8 cellular contexts compared by ENCODE assay signal in the genomic region with DNA sequence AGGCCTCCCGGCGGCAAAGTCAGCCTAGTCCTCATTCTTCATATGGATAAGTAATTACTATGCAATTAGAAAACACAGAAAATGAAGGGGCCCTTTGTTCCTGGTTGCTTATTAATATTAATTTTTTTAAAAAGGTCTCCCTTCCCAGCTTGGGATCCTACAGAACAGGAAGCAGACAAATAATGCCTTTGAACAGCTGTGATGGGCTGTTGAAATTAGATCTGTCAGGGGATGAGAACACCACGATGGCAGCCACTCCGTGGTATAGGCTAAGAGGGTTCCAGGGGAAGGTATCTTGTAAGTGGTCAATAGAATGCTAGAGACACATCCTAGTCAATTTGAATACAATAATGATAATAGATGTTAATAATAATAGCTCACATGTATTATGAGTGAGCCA.
DNase-seq lines count a peak whose midpoint lies in the region; ATAC-seq and TF ChIP-seq lines count a peak whose summit lies in the region.

No MANE protein-coding gene starts in this region.

- H3F3A ChIP-seq in PC-3 (ENCODE audit: low read length, unreplicated experiment): no peaks in the 10 kb centered on the region

- no peaks in the 10 kb centered on the region for H3K9me2 ChIP-seq in PC-3 (replicated peaks; ENCODE audit: low read length)
- no peaks in the 10 kb centered on the region for H3K9me2 ChIP-seq in hepatocyte (replicated peaks; ENCODE audit: insufficient read depth)

- DNase-seq in NCI-H82 (lab: John Stamatoyannopoulos, UW) (peak; percentile 75), NCI-H82 treated with DMSO at 0.1 percent for 48 hours (lab: John Stamatoyannopoulos, UW; ENCODE audit: unreplicated experiment) (no peak), PC-3 (no peak), hepatocyte (ENCODE audit: low spot score) (no peak), thyroid gland (no peak), Peyer's patch (no peak), posterior vena cava (ENCODE audit: low spot score) (no peak)

- no TSS peak for BruUV-seq in PC-3 (replicated peaks; lab: Mats Ljungman, UMichigan)

- POLR2A ChIA-PET in PC-3 (lab: Charles Lee; ENCODE audit: unreplicated experiment): interaction anchor here (0.6 kb wide), 1 partner anchor 44 kb away, joined by 4 read pairs; no protein-coding TSS in a partner anchor

- no peak for ATAC-seq in PC-3
- ATAC-seq in GM21360 (IDR thresholded peaks at IDR 0.05; ENCODE audit: unreplicated experiment): no peak

- no peaks in the 10 kb centered on the region for H3K27me3 ChIP-seq in PC-3 (ENCODE audit: low read length)
- H3K27me3 ChIP-seq in hepatocyte: no peaks in the 10 kb centered on the region
- H3K27me3 ChIP-seq in thyroid gland: no peaks in the 10 kb centered on the region
- H3K27me3 ChIP-seq in Peyer's patch: no peaks in the 10 kb centered on the region

- H3K79me2 ChIP-seq in PC-3 (ENCODE audit: low read length) (no peaks in the 10 kb centered on the region), hepatocyte (no peaks in the 10 kb centered on the region)

- H4K20me1 ChIP-seq in PC-3 (ENCODE audit: low read length) (no peaks in the 10 kb centered on the region), hepatocyte (ENCODE audit: insufficient read depth, poor library complexity, severe bottlenecking) (no peaks in the 10 kb centered on the region)

- peak overlapping the region; percentile 79 for H3K27ac ChIP-seq in PC-3 (ENCODE audit: low read length)
- H3K27ac ChIP-seq in hepatocyte: peak overlapping the region; percentile 55
- H3K27ac ChIP-seq in thyroid gland: peak overlapping the region in 2 of 3 donors; percentile 41 to 69
- H3K27ac ChIP-seq in Peyer's patch: peak overlapping the region in 2 of 4 donors; percentile 65 to 84

- peak overlapping the region; percentile 38 for H3K9ac ChIP-seq in PC-3 (ENCODE audit: low read length)

- H3K4me2 ChIP-seq in PC-3 (ENCODE audit: low read length) (peak overlapping the region; percentile 79), hepatocyte (peak overlapping the region; percentile 69)

- peaks cover 20% of the 10 kb centered on the region for H3K4me1 ChIP-seq in PC-3 (ENCODE audit: insufficient read depth, low read length)
- peaks cover 24% of the 10 kb centered on the region for H3K4me1 ChIP-seq in hepatocyte (ENCODE audit: insufficient read depth)
- H3K4me1 ChIP-seq in thyroid gland: peaks cover 5 to 26% of the 10 kb centered on the region in 2 donors
- H3K4me1 ChIP-seq in Peyer's patch: no peaks in the 10 kb centered on the region

- TF ChIP-seq CTCF in PC-3 (conservative IDR thresholded peaks at IDR 0.05; ENCODE audit: low read depth, low read length): no peak
- TF ChIP-seq CTCF in hepatocyte (IDR thresholded peaks at IDR 0.05; ENCODE audit: poor library complexity): no peak
- TF ChIP-seq CTCF in thyroid gland (IDR thresholded peaks at IDR 0.05): no peak
- TF ChIP-seq CTCF in Peyer's patch (IDR thresholded peaks at IDR 0.05): no peak

- intact Hi-C loops in PC-3 (cut with micrococcal nuclease) (loop anchor here (1.0 to 5.0 kb wide), 4 partner anchors 65 to 405 kb away; partner anchors contain the start of gene MSI2), thyroid gland (cut with DNase I) (no loop called here), posterior vena cava (cut with DNase I) (loop anchor here in 1 of 2 donors (5.0 to 10.0 kb wide), 4 partner anchors 60 to 267 kb away; no protein-coding TSS in a partner anchor)

- H3K36me3 ChIP-seq in PC-3 (ENCODE audit: low read depth, low read length) (no peaks in the 10 kb centered on the region; the same call in 1 of the 2 replicates), hepatocyte (replicated peaks; ENCODE audit: insufficient read depth, low read depth) (peaks cover 5% of the 10 kb centered on the region), thyroid gland (no peaks in the 10 kb centered on the region), Peyer's patch (no peaks in the 10 kb centered on the region)

- CTCF ChIA-PET in PC-3 (lab: Charles Lee): interaction anchor here (0.6 to 2.0 kb wide), 3 partner anchors 10 to 419 kb away, joined by 3 to 12 read pairs (median 3); no protein-coding TSS in a partner anchor

- WGBS in hepatocyte (ENCODE audit: low lambda C conversion rate, missing lambda C conversion rate): 90% methylated on average over 4 of the region's 4 CpGs
- WGBS in thyroid gland, 2 donors: 90 to 92% methylated on average over 4 of the region's 4 CpGs

- TF ChIP-seq POLR2A in thyroid gland (IDR thresholded peaks at IDR 0.05) (no peak), Peyer's patch (IDR thresholded peaks at IDR 0.05) (no peak)

- H2AFZ ChIP-seq in PC-3 (ENCODE audit: low read length) (no peak overlapping the region), hepatocyte (no peak overlapping the region)

- H3K9me3 ChIP-seq in PC-3 (ENCODE audit: low read length): no peaks in the 10 kb centered on the region
- H3K9me3 ChIP-seq in hepatocyte (ENCODE audit: low read depth): no peaks in the 10 kb centered on the region
- H3K9me3 ChIP-seq in thyroid gland: no peaks in the 10 kb centered on the region
- no peaks in the 10 kb centered on the region for H3K9me3 ChIP-seq in Peyer's patch

- H3K4me3 ChIP-seq in PC-3 (ENCODE audit: low read length) (peak overlapping the region; percentile 44; the same call in 1 of the 2 replicates), hepatocyte (no peak overlapping the region), thyroid gland (replicated peaks in 1 of 3) (no peak overlapping the region), Peyer's patch (no peak overlapping the region)
